In the genomic region with DNA sequence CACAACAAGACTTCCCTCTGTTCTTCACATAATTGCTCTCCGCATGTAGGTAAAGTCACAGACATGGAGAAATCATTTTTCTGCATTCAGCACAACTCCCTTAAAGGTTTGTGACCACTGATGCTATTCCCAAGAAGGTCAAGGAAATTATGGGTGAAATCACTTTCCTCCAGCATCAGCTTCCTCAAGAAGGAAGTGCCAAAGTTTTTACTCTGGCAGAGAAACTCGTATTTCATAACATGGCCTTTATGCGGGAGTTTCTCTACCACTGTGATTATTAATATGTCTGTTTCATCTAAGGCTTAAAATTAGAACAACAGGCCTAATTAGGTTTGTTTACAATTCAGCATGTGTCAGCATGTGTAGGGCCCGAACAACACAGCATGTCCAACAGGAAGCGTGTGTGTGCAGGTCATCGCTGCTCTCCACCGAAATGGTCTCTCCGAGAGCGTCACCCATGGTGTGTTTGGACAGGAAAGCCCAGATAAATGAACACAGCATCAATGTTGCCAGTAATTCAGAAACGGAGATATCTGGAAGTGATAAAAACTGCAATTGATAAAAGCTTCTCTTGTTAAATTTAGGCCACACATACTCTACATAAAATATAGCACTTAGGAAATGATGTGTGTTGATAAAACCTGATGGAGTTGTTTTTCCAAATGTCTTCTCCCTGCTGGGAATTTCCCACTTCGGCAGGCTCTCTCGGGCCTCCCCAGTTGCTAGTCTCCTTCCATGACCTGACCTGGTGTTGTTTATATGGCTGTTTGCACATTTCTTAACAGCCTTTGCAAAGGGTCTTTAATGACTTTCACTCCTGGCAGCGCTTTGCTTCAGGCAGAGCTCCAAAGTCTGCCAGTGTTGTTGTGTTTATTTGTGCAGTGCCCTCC, we compare ENCODE assay signal across 2 cellular contexts.
A peak's percentile ranks its signal among the peaks of the same experiment; 100 is the strongest.
TF ChIP-seq lines count a peak whose summit lies in the region.

No MANE protein-coding gene starts in this region.

TF ChIP-seq in SK-N-SH, 30 proteins besides CTCF, POLR2A, EP300 and RAD21 (continued from another document):
- no peak for TF ChIP-seq CHD2 (IDR thresholded peaks at IDR 0.05; ENCODE audit: low read length, partially characterized antibody)
- TF ChIP-seq NRF1 (IDR thresholded peaks at IDR 0.05; ENCODE audit: low read depth, low read length), result no peak
- TF ChIP-seq FOXJ3 (CRISPR knock-in tag; IDR thresholded peaks at IDR 0.05), result no peak
- TF ChIP-seq GATA2 (CRISPR knock-in tag; IDR thresholded peaks at IDR 0.05), result no peak
- no peak for TF ChIP-seq TEAD4 (IDR thresholded peaks at IDR 0.05; ENCODE audit: borderline replicate concordance, insufficient read depth)

TF ChIP-seq in endothelial cell of umbilical vein, 7 proteins besides CTCF, POLR2A, EP300 and RAD21 (continued from another document):
- TF ChIP-seq, protein P1, sequence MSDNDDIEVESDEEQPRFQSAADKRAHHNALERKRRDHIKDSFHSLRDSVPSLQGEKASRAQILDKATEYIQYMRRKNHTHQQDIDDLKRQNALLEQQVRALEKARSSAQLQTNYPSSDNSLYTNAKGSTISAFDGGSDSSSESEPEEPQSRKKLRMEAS (IDR thresholded peaks at IDR 0.05; ENCODE audit: insufficient read depth, insufficient read length), result no peak
- TF ChIP-seq EZH2 (IDR thresholded peaks at IDR 0.05; ENCODE audit: borderline replicate concordance, low read depth, low read length, severe bottlenecking) (no peak), FOS (IDR thresholded peaks at IDR 0.05; ENCODE audit: borderline replicate concordance, insufficient read depth, low read length) (no peak), POLR2AphosphoS5 (IDR thresholded peaks at IDR 0.05; ENCODE audit: insufficient read depth, low read depth, low read length) (peak; percentile 54), GATA2 (IDR thresholded peaks at IDR 0.05; ENCODE audit: insufficient read depth, insufficient read length, low read depth, low read length) (peak; percentile 68)
